In the genomic region with DNA sequence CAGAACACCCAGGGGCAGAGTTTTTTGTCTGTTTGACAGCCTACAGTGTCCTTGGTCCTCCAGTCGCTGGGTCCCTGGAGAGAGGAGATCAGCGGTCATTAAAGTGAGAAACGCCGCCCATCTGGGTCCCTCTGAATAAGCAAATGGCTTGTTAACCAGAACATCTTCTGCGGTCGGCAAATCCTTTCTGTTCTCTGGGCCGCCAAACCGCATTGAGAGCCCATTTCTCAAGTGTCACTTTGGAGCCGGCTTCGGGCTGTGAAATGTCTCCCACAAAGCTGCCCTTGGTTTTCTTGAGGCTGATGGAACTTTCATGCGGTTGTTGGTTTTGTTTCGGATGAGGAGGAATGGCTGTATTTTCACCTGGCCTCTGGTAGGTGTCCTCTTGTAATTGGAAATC, we compare ENCODE assay signal across 21 cellular contexts.
DNase-seq lines count a peak whose midpoint lies in the region; ATAC-seq, FAIRE-seq and TF ChIP-seq lines count a peak whose summit lies in the region.
"Had no signal": no experiment of that assay in that cellular context is flagged by ENCODE, and none has a peak within 500 bp of the region (broad histone marks: within the 10 kb centered on the region; RNA-seq: fewer than 3 reads in every experiment).

No MANE protein-coding gene starts in this region.

- H3K27me3 Mint-ChIP-seq in astrocyte (ENCODE audit: low read depth, unreplicated experiment): peaks cover 63% of the 10 kb centered on the region
- H3K27me3 Mint-ChIP-seq in osteocyte (ENCODE audit: unreplicated experiment): no peaks in the 10 kb centered on the region
- H3K27me3 Mint-ChIP-seq: B cell, IgD-negative memory B cell had no signal

- no peak overlapping the region for H3K27ac ChIP-seq in astrocyte (ENCODE audit: low read depth, low read length)

- H3K9me3 Mint-ChIP-seq in astrocyte (ENCODE audit: unreplicated experiment): peaks cover 65% of the 10 kb centered on the region
- peaks cover 9% of the 10 kb centered on the region for H3K9me3 Mint-ChIP-seq in osteocyte (ENCODE audit: unreplicated experiment)
- H3K9me3 Mint-ChIP-seq: CD4-positive, alpha-beta T cell had no signal

- H3K27me3 ChIP-seq in astrocyte (ENCODE audit: insufficient read depth, low read length): peaks cover 7% of the 10 kb centered on the region

- H3K27ac Mint-ChIP-seq in astrocyte (ENCODE audit: unreplicated experiment) (no peak overlapping the region), osteocyte (ENCODE audit: unreplicated experiment) (no peak overlapping the region)
- H3K27ac Mint-ChIP-seq: B cell; CD4-positive, alpha-beta T cell; IgD-negative memory B cell had no signal

- no peak for ATAC-seq in GM21526 (IDR thresholded peaks at IDR 0.05; ENCODE audit: low FRiP score, unreplicated experiment)

- H3K36me3 Mint-ChIP-seq in astrocyte (ENCODE audit: low read depth, unreplicated experiment) (peaks cover 29% of the 10 kb centered on the region), osteocyte (ENCODE audit: unreplicated experiment) (no peaks in the 10 kb centered on the region)
- H3K36me3 Mint-ChIP-seq: IgD-negative memory B cell had no signal

- H3K4me3 Mint-ChIP-seq in astrocyte (ENCODE audit: unreplicated experiment) (no peak overlapping the region), osteocyte (ENCODE audit: unreplicated experiment) (no peak overlapping the region)
- H3K4me3 Mint-ChIP-seq: B cell; CD4-positive, alpha-beta T cell; IgD-negative memory B cell had no signal

- H4K20me1 ChIP-seq in astrocyte (ENCODE audit: insufficient read depth, low read length): peaks cover 8% of the 10 kb centered on the region

- no peak overlapping the region for H3K4me3 ChIP-seq in astrocyte (ENCODE audit: insufficient read depth, low read depth, low read length)

- TF ChIP-seq CTCF in astrocyte (IDR thresholded peaks at IDR 0.05; ENCODE audit: insufficient read depth, low read depth, low read length) (no peak), osteocyte (IDR thresholded peaks at IDR 0.05) (no peak)

- DNase-seq in DMS79 (lab: John Stamatoyannopoulos, UW) (peak; percentile 84), NCI-H524 (lab: John Stamatoyannopoulos, UW) (peak; percentile 74 to 77), astrocyte (ENCODE audit: low read depth) (peak; percentile 71), retina (peak; percentile 61), NCI-H146 (lab: John Stamatoyannopoulos, UW) (no peak), osteocyte (ENCODE audit: extremely low spot score, unreplicated experiment) (no peak)
- DNase-seq: CD4-positive, alpha-beta T cell; COR-L47; GDM1; NCI-H1105; NCI-H2107; NCI-H2227 treated with DMSO at 0.1 percent for 48 hours; NCI-H510A; SHP77; SW 1271; T-helper 2 cell had no signal

- H3K79me2 ChIP-seq in astrocyte (ENCODE audit: insufficient read depth, low read length): no peaks in the 10 kb centered on the region

- no peaks in the 10 kb centered on the region for H3K4me1 Mint-ChIP-seq in astrocyte (ENCODE audit: low read depth, unreplicated experiment)
- no peaks in the 10 kb centered on the region for H3K4me1 Mint-ChIP-seq in osteocyte (ENCODE audit: unreplicated experiment)
- H3K4me1 Mint-ChIP-seq: B cell, IgD-negative memory B cell had no signal

- no peak overlapping the region for H3K4me2 ChIP-seq in astrocyte (ENCODE audit: low read length)

- no peaks in the 10 kb centered on the region for H3K9me3 ChIP-seq in astrocyte (ENCODE audit: insufficient read depth, low read depth, low read length)

- H3K9ac ChIP-seq in astrocyte (ENCODE audit: low read length): no peak overlapping the region

- H3K4me1 ChIP-seq in astrocyte (ENCODE audit: insufficient read depth, low read length): peaks cover 10% of the 10 kb centered on the region

- no peak for FAIRE-seq in astrocyte (lab: Jason Lieb, UNC)
- FAIRE-seq: A204.1, H54 had no signal

- H2AFZ ChIP-seq in astrocyte (ENCODE audit: low read depth, low read length): no peak overlapping the region

- no peaks in the 10 kb centered on the region for H3K36me3 ChIP-seq in astrocyte (ENCODE audit: insufficient read depth, low read length)

Comparison
In these comparisons a context has a peak if more than half of its experiments do, and no peak if none do; other contexts are left out.
1. DNase-seq: peak in DMS79 (single experiment), NCI-H524 (2 of 2), astrocyte (single experiment) and retina (single experiment); none in NCI-H146 (single experiment) and osteocyte (single experiment).